8 cellular contexts compared by ENCODE assay signal in the genomic region with DNA sequence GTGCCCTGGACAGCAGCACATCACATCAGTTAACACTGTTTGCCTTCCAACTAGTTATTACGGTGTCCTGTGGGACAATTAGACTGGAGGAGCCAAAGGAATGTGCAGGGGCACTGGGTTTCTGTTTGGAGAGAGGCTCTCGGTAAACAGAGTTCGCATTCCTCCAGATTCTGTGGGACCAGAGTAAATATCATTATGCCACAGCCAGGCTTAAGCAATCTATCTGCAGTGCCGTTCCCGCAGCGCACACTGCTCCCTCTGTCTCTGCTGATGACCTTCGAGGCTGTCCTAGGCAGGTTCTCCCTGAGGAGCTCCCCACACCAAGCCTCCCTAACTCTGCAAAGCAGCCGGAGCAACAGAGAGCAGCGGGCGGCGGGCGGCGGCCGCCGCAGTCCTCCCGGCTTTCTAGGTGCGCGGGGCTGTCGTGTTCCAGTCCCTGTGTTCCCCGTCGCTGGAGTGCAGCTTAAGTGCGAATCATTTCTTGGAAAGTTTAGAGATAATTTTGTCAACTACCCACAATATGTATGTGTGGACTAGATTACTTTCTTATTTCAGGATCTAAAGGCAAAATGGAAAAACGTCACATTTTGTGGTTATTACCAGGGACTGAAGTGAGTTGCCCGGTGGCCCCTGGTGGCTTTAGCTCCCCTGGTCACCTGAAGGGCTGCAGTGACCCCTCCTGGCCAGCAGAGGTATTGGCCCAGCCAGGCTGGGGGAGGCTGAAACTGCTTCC. TPM values are rescaled to one million over a fixed set of nuclear protein-coding genes. Genes with fewer than 3 reads are reported as not detected.
A peak's percentile ranks its signal among the peaks of the same experiment; 100 is the strongest.
DNase-seq lines count a peak whose midpoint lies in the region; ATAC-seq and TF ChIP-seq lines count a peak whose summit lies in the region.

No MANE protein-coding gene starts in this region.

- DNase-seq in CD4-positive, CD25-positive, alpha-beta regulatory T cell: peak; percentile 65 to 74 (median 69)
- DNase-seq in PC-3 (peak; percentile 87), esophagus squamous epithelium (lab: John Stamatoyannopoulos, UW) (no peak)
- peak; percentile 80 for DNase-seq in activated T-cell treated with anti-CD3 and anti-CD28 coated beads, Interleukin-2, amount 50 U/mL, for 1 hour
- DNase-seq in naive thymus-derived CD8-positive, alpha-beta T cell: peak; percentile 52 to 80 (median 68)
- peak; percentile 68 for DNase-seq in stimulated activated naive B cell treated with anti-CD40 and anti-IgM and Interleukin-4, amounts not matched to agents 10 μg/mL and 1 μg/mL and 100 μg/mL, for 72 hours

- H3K27ac Mint-ChIP-seq in CD4-positive, CD25-positive, alpha-beta regulatory T cell: peak overlapping the region in 1 of 3 donors; percentile 65
- H3K27ac Mint-ChIP-seq in naive thymus-derived CD8-positive, alpha-beta T cell: peak overlapping the region in 4 of 10 donors; percentile 38 to 75 (median 56)
- H3K27ac Mint-ChIP-seq in stimulated activated naive B cell treated with anti-CD40 and anti-IgM and Interleukin-4, amounts not matched to agents 10 μg/mL and 1 μg/mL and 100 μg/mL, for 72 hours: no peak overlapping the region

- no peaks in the 10 kb centered on the region for H3K9me3 ChIP-seq in CD4-positive, CD25-positive, alpha-beta regulatory T cell (ENCODE audit: control insufficient read depth in 2 of 2, low read length in 2 of 2)
- no peaks in the 10 kb centered on the region for H3K9me3 ChIP-seq in PC-3 (ENCODE audit: low read length)
- H3K9me3 ChIP-seq in esophagus squamous epithelium: no peaks in the 10 kb centered on the region

- no peaks in the 10 kb centered on the region for H3K27me3 ChIP-seq in CD4-positive, CD25-positive, alpha-beta regulatory T cell (ENCODE audit: control insufficient read depth, insufficient read depth, low read length)
- H3K27me3 ChIP-seq in PC-3 (ENCODE audit: low read length): no peaks in the 10 kb centered on the region
- no peaks in the 10 kb centered on the region for H3K27me3 ChIP-seq in esophagus squamous epithelium

- peak; percentile 67 to 83 for ATAC-seq in CD4-positive, CD25-positive, alpha-beta regulatory T cell (ENCODE audit: low read depth in 2 of 2)
- ATAC-seq in HG02678 (IDR thresholded peaks at IDR 0.05; ENCODE audit: unreplicated experiment) (peak; percentile 49), PC-3 (peak; percentile 91), GM21423 (IDR thresholded peaks at IDR 0.05; ENCODE audit: unreplicated experiment) (no peak)
- peak; percentile 66 to 83 for ATAC-seq in naive thymus-derived CD8-positive, alpha-beta T cell
- peak; percentile 89 to 91 for ATAC-seq in stimulated activated naive B cell treated with anti-CD40 and anti-IgM and Interleukin-4, amounts not matched to agents 10 μg/mL and 1 μg/mL and 100 μg/mL, for 72 hours (replicated peaks)

- TF ChIP-seq POLR2A in esophagus squamous epithelium (IDR thresholded peaks at IDR 0.05): no peak

- no peak overlapping the region for H3K4me3 Mint-ChIP-seq in CD4-positive, CD25-positive, alpha-beta regulatory T cell
- H3K4me3 Mint-ChIP-seq in naive thymus-derived CD8-positive, alpha-beta T cell: no peak overlapping the region
- H3K4me3 Mint-ChIP-seq in stimulated activated naive B cell treated with anti-CD40 and anti-IgM and Interleukin-4, amounts not matched to agents 10 μg/mL and 1 μg/mL and 100 μg/mL, for 72 hours: no peak overlapping the region

- H3K4me1 ChIP-seq in CD4-positive, CD25-positive, alpha-beta regulatory T cell (ENCODE audit: control insufficient read depth, insufficient read depth, low read length, poor library complexity, severe bottlenecking): no peaks in the 10 kb centered on the region
- no peaks in the 10 kb centered on the region for H3K4me1 ChIP-seq in PC-3 (ENCODE audit: insufficient read depth, low read length)
- peaks cover 5 to 54% (median 27%) of the 10 kb centered on the region in 3 donors for H3K4me1 ChIP-seq in esophagus squamous epithelium

- peaks cover 30% of the 10 kb centered on the region for H3K36me3 Mint-ChIP-seq in CD4-positive, CD25-positive, alpha-beta regulatory T cell
- H3K36me3 Mint-ChIP-seq in naive thymus-derived CD8-positive, alpha-beta T cell: peaks cover 6 to 65% (median 10%) of the 10 kb centered on the region in 3 donors
- H3K36me3 Mint-ChIP-seq in stimulated activated naive B cell treated with anti-CD40 and anti-IgM and Interleukin-4, amounts not matched to agents 10 μg/mL and 1 μg/mL and 100 μg/mL, for 72 hours: peaks cover 38 to 61% of the 10 kb centered on the region in 2 donors

- H3K4me2 ChIP-seq in PC-3 (ENCODE audit: low read length): no peak overlapping the region

- intact Hi-C loops in PC-3 (cut with micrococcal nuclease): loop anchor here (1.0 to 2.0 kb wide), 4 partner anchors 61 to 170 kb away; partner anchors contain the start of gene SOCS3
- intact Hi-C loops in esophagus squamous epithelium (cut with DNase I): no loop called here

- no peak overlapping the region for H3K27ac ChIP-seq in CD4-positive, CD25-positive, alpha-beta regulatory T cell (ENCODE audit: insufficient read depth, low read length, poor library complexity, severe bottlenecking)
- H3K27ac ChIP-seq in PC-3 (ENCODE audit: low read length) (no peak overlapping the region), esophagus squamous epithelium (peak overlapping the region in 1 of 4 donors; percentile 10)

- no peaks in the 10 kb centered on the region for H3K9me3 Mint-ChIP-seq in CD4-positive, CD25-positive, alpha-beta regulatory T cell
- no peaks in the 10 kb centered on the region for H3K9me3 Mint-ChIP-seq in naive thymus-derived CD8-positive, alpha-beta T cell
- no peaks in the 10 kb centered on the region for H3K9me3 Mint-ChIP-seq in stimulated activated naive B cell treated with anti-CD40 and anti-IgM and Interleukin-4, amounts not matched to agents 10 μg/mL and 1 μg/mL and 100 μg/mL, for 72 hours

- CTCF ChIA-PET in PC-3 (lab: Charles Lee): interaction anchor here (0.6 to 2.8 kb wide), 6 partner anchors 60 to 337 kb away, joined by 3 to 20 read pairs (median 4); no protein-coding TSS in a partner anchor

- no TSS peak for BruUV-seq in PC-3 (replicated peaks; lab: Mats Ljungman, UMichigan)

- TF ChIP-seq CTCF in PC-3 (conservative IDR thresholded peaks at IDR 0.05; ENCODE audit: low read depth, low read length): peak; percentile 99
- peak; percentile 93 to 99 (median 98) for TF ChIP-seq CTCF in esophagus squamous epithelium (IDR thresholded peaks at IDR 0.05)

- H4K20me1 ChIP-seq in PC-3 (ENCODE audit: low read length): no peaks in the 10 kb centered on the region

- peaks cover 3% of the 10 kb centered on the region for H3F3A ChIP-seq in PC-3 (ENCODE audit: low read length, unreplicated experiment)

- POLR2A ChIA-PET in PC-3 (lab: Charles Lee; ENCODE audit: unreplicated experiment): no interaction called here
- POLR2A ChIA-PET in naive thymus-derived CD8-positive, alpha-beta T cell (lab: Charles Lee): interaction anchor here (3.3 kb wide), 1 partner anchor 171 kb away, joined by 17 read pairs; no protein-coding TSS in a partner anchor

- peaks cover 4 to 22% (median 10%) of the 10 kb centered on the region in 4 donors for H3K4me1 Mint-ChIP-seq in CD4-positive, CD25-positive, alpha-beta regulatory T cell
- peaks cover 7 to 20% (median 11%) of the 10 kb centered on the region in 4 donors for H3K4me1 Mint-ChIP-seq in naive thymus-derived CD8-positive, alpha-beta T cell
- peaks cover 13 to 22% of the 10 kb centered on the region in 2 donors for H3K4me1 Mint-ChIP-seq in stimulated activated naive B cell treated with anti-CD40 and anti-IgM and Interleukin-4, amounts not matched to agents 10 μg/mL and 1 μg/mL and 100 μg/mL, for 72 hours

- H3K79me2 ChIP-seq in PC-3 (ENCODE audit: low read length): no peaks in the 10 kb centered on the region

- peaks cover 65% of the 10 kb centered on the region for H3K36me3 ChIP-seq in CD4-positive, CD25-positive, alpha-beta regulatory T cell (ENCODE audit: control insufficient read depth, insufficient read depth, low read length)
- H3K36me3 ChIP-seq in PC-3 (ENCODE audit: low read depth, low read length) (peaks cover 29% of the 10 kb centered on the region), esophagus squamous epithelium (peaks cover 12 to 89% (median 29%) of the 10 kb centered on the region in 3 donors)

- no peak overlapping the region for H2AFZ ChIP-seq in PC-3 (ENCODE audit: low read length)

- no peaks in the 10 kb centered on the region for H3K9me2 ChIP-seq in PC-3 (replicated peaks; ENCODE audit: low read length)

- H3K4me3 ChIP-seq in CD4-positive, CD25-positive, alpha-beta regulatory T cell (ENCODE audit: low read depth, low read length): no peak overlapping the region
- H3K4me3 ChIP-seq in PC-3 (ENCODE audit: low read length) (no peak overlapping the region), esophagus squamous epithelium (no peak overlapping the region)

- WGBS in esophagus squamous epithelium, 2 donors: 67 to 72% methylated on average over 14 to 24 of the region's 24 CpGs

- H3K9ac ChIP-seq in PC-3 (ENCODE audit: low read length): no peak overlapping the region

- H3K27me3 Mint-ChIP-seq in CD4-positive, CD25-positive, alpha-beta regulatory T cell: no peaks in the 10 kb centered on the region
- no peaks in the 10 kb centered on the region for H3K27me3 Mint-ChIP-seq in naive thymus-derived CD8-positive, alpha-beta T cell
- H3K27me3 Mint-ChIP-seq in stimulated activated naive B cell treated with anti-CD40 and anti-IgM and Interleukin-4, amounts not matched to agents 10 μg/mL and 1 μg/mL and 100 μg/mL, for 72 hours: no peaks in the 10 kb centered on the region

RNA-seq across cellular contexts. Expression of gene PGS1, which starts 43.3 kb away (rescaled TPM):
- 50.1 TPM for total RNA-seq in CD4-positive, CD25-positive, alpha-beta regulatory T cell
- 10 to 100 TPM; 29.6 to 35.4 (median 31.5) TPM for polyA plus RNA-seq in CD4-positive, CD25-positive, alpha-beta regulatory T cell
- total RNA-seq in PC-3 (2014; rRNA removed) (40.6 and 47.0 TPM in 2 replicates), esophagus squamous epithelium (10 to 100 TPM; 18.6 to 32.4 (median 23.0) TPM)
- 10 to 100 TPM; 72.5 to 73.4 TPM for total RNA-seq in naive thymus-derived CD8-positive, alpha-beta T cell
- 10 to 100 TPM; 24.3 to 46.6 (median 32.7) TPM for polyA plus RNA-seq in naive thymus-derived CD8-positive, alpha-beta T cell
